7 cellular contexts compared by ENCODE assay signal in the genomic region with DNA sequence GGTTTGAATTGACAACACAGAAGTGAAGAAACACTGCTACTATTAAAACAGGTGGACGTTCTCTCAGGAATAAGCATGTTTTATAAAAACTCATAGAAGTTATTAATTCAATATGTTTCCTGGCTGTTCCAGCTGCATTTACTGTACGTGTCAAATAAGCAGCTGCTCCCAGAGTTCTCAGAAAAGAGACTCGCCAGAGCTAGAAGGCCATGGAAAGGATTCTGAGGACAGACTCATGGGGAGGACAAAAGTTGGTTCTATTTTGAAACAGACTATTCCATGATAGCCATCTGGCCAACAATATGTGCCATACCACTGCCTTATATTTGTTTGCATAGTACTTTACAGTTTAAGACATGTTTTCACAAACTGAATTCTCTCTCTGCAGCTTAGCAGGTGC.
"Had no signal": no experiment of that assay in that cellular context is flagged by ENCODE, and none has a peak within 500 bp of the region (broad histone marks: within the 10 kb centered on the region; RNA-seq: fewer than 3 reads in every experiment).

No MANE protein-coding gene starts in this region.

- H3K4me2 ChIP-seq: GM23338, KMS-11 had no signal

- H3K27ac ChIP-seq: HL-60, KMS-11 had no signal

- H3K4me3 ChIP-seq: GM23338 had no signal

- H2AFZ ChIP-seq: GM23338 had no signal

- ATAC-seq: GM23338, HepG2 had no signal

- DNase-seq: H9, HCEC 1CT, KBM-7 had no signal

- H3K9ac ChIP-seq: KMS-11 had no signal
